In genomic region chr19:41998246-41999020, GRCh38 we compare ENCODE assay signal across 8 cellular contexts. TPM values are rescaled to one million over a fixed set of nuclear protein-coding genes. Genes with fewer than 3 reads are reported as not detected.
DNase-seq lines count a peak whose midpoint lies in the region; ATAC-seq and TF ChIP-seq lines count a peak whose summit lies in the region.

No MANE protein-coding gene starts in this region.

- H2AK5ac ChIP-seq in H9 (ENCODE audit: insufficient read length, low read length) (no peak overlapping the region), mesenchymal stem cell (ENCODE audit: low read length, severe bottlenecking) (no peak overlapping the region)

- H3K4me3 Mint-ChIP-seq in H9, result peak overlapping the region in 1 of 2 experiments; percentile 83; a peak in 3 of 5 replicates

- H2BK5ac ChIP-seq in H9 (ENCODE audit: insufficient read length, low read length), result no peak overlapping the region
- H2BK5ac ChIP-seq in mesenchymal stem cell (ENCODE audit: low read depth, low read length, poor library complexity, severe bottlenecking), result no peak overlapping the region

- H3K23ac ChIP-seq in H9 (ENCODE audit: insufficient read length, low read depth, low read length) (no peak overlapping the region), mesenchymal stem cell (ENCODE audit: low read length in 2 of 2) (no peak overlapping the region)

- no peak overlapping the region for H2AFZ ChIP-seq in H9 (ENCODE audit: low read length)
- no peak overlapping the region for H2AFZ ChIP-seq in mesenchymal stem cell (ENCODE audit: low read depth, low read length)

- H3K4ac ChIP-seq in H9 (ENCODE audit: low read depth, low read length), result no peak overlapping the region
- H3K4ac ChIP-seq in mesenchymal stem cell (ENCODE audit: low read depth in 1 of 2, low read length in 2 of 2), result no peak overlapping the region

- H3K56ac ChIP-seq in H9 (ENCODE audit: insufficient read length, low read depth, low read length), result no peak overlapping the region

- peaks cover 0 to 14% (median 0%) of the 10 kb centered on the region in 11 experiments; a peak in 5 of 22 replicates for H3K36me3 ChIP-seq in BLaER1 treated with 17β-estradiol and CSF1 and Interleukin-3, amounts not matched to agents 10 nM and 100 nM
- H3K36me3 ChIP-seq in mesenchymal stem cell (ENCODE audit: control insufficient read depth in 1 of 2, insufficient read depth in 2 of 2, low read depth in 1 of 2, low read length in 2 of 2), result no peaks in the 10 kb centered on the region

- no peak overlapping the region for H4K91ac ChIP-seq in H9 (ENCODE audit: insufficient read length, low read depth, low read length)
- H4K91ac ChIP-seq in mesenchymal stem cell (ENCODE audit: low read length), result no peak overlapping the region

- peaks cover 0 to 2% of the 10 kb centered on the region in 2 experiments; a peak in 3 of 5 replicates for H3K9me3 Mint-ChIP-seq in H9

- peaks cover 23 to 39% of the 10 kb centered on the region in 2 experiments for H3K4me1 Mint-ChIP-seq in H9

- no peaks in the 10 kb centered on the region for H3K79me2 ChIP-seq in H9 (ENCODE audit: insufficient read depth, low read length)

- POLR2A ChIA-PET in RWPE1 (lab: Yijun Ruan, JAX; ENCODE audit: low non-redundant PET), result no interaction called here

- no peak overlapping the region for H2BK12ac ChIP-seq in H9 (ENCODE audit: insufficient read length, low read depth, low read length)
- no peak overlapping the region for H2BK12ac ChIP-seq in mesenchymal stem cell (ENCODE audit: low read length in 2 of 2)

- H2BK15ac ChIP-seq in H9 (ENCODE audit: low read depth, low read length), result no peak overlapping the region
- H2BK15ac ChIP-seq in mesenchymal stem cell (ENCODE audit: low read depth, poor library complexity, severe bottlenecking), result no peak overlapping the region

- H3K4me1 ChIP-seq in BLaER1 treated with 17β-estradiol and CSF1 and Interleukin-3, amounts not matched to agents 10 nM and 100 nM, result peaks cover 20 to 76% (median 64%) of the 10 kb centered on the region in 10 experiments
- H3K4me1 ChIP-seq in H9 (ENCODE audit: insufficient read depth, low read length) (no peaks in the 10 kb centered on the region), mesenchymal stem cell (ENCODE audit: control insufficient read depth, insufficient read depth, low read depth, low read length) (peaks cover 16% of the 10 kb centered on the region)

- WGBS in H9 (ENCODE audit: extremely low coverage, insufficient read length, low lambda C conversion rate), result no CpG with 5 or more reads among the region's 64 CpGs
- WGBS in mesenchymal stem cell, result 4% methylated on average over 36 of the region's 64 CpGs

- H3K18ac ChIP-seq in H9 (ENCODE audit: insufficient read length, low read depth, low read length) (no peak overlapping the region), mesenchymal stem cell (ENCODE audit: low read depth in 1 of 2, low read length in 2 of 2) (no peak overlapping the region)

- peak overlapping the region; percentile 80 to 100 (median 96) for H3K4me2 ChIP-seq in BLaER1 treated with 17β-estradiol and CSF1 and Interleukin-3, amounts not matched to agents 10 nM and 100 nM
- H3K4me2 ChIP-seq in H9 (ENCODE audit: insufficient read depth, insufficient read length, low read length) (peak overlapping the region; percentile 65), mesenchymal stem cell (ENCODE audit: low read length, poor library complexity, severe bottlenecking) (peak overlapping the region; percentile 24)

- H2BK120ac ChIP-seq in H9 (ENCODE audit: low read depth, low read length, poor library complexity, severe bottlenecking), result no peak overlapping the region
- H2BK120ac ChIP-seq in mesenchymal stem cell (ENCODE audit: low read depth, low read length), result no peak overlapping the region

- no peaks in the 10 kb centered on the region for H3K9me3 ChIP-seq in BLaER1 treated with 17β-estradiol and CSF1 and Interleukin-3, amounts not matched to agents 10 nM and 100 nM (replicated peaks in 1 of 11)
- H3K9me3 ChIP-seq in H9 (ENCODE audit: control insufficient read depth, low read depth, low read length) (no peaks in the 10 kb centered on the region), mesenchymal stem cell (ENCODE audit: control insufficient read depth, low read length) (no peaks in the 10 kb centered on the region)

- H4K20me1 ChIP-seq in BLaER1 treated with 17β-estradiol and CSF1 and Interleukin-3, amounts not matched to agents 10 nM and 100 nM, result peaks cover 0 to 70% (median 6%) of the 10 kb centered on the region in 11 experiments; a peak in 9 of 22 replicates
- H4K20me1 ChIP-seq in H9 (ENCODE audit: control insufficient read depth, insufficient read depth, insufficient read length), result peaks cover 2% of the 10 kb centered on the region

- peak overlapping the region in 8 of 11 experiments; percentile 45 to 91 (median 85); a peak in 16 of 22 replicates for H3K27ac ChIP-seq in BLaER1 treated with 17β-estradiol and CSF1 and Interleukin-3, amounts not matched to agents 10 nM and 100 nM
- no peak overlapping the region for H3K27ac ChIP-seq in H9 (ENCODE audit: insufficient read length, low read depth, low read length)
- H3K27ac ChIP-seq in RWPE1, result no peak overlapping the region
- H3K27ac ChIP-seq in mesenchymal stem cell (ENCODE audit: low read length, poor library complexity, severe bottlenecking), result no peak overlapping the region

- peak; percentile 75 for DNase-seq in H9
- peak; percentile 42 for DNase-seq in RWPE1 (ENCODE audit: low spot score)
- DNase-seq in cerebellar cortex (ENCODE audit: low spot score), result peak; percentile 64
- DNase-seq in mesenchymal stem cell, result peak; percentile 29

- no peak overlapping the region for H4K8ac ChIP-seq in H9 (replicated peaks; ENCODE audit: insufficient read length, low read depth, low read length)
- H4K8ac ChIP-seq in mesenchymal stem cell (ENCODE audit: low read length), result no peak overlapping the region

- H3K27me3 ChIP-seq in BLaER1 treated with 17β-estradiol and CSF1 and Interleukin-3, amounts not matched to agents 10 nM and 100 nM, result peaks cover 0 to 39% (median 8%) of the 10 kb centered on the region in 11 experiments; a peak in 11 of 22 replicates
- H3K27me3 ChIP-seq in H9 (ENCODE audit: insufficient read depth, low read length) (peaks cover 28% of the 10 kb centered on the region), mesenchymal stem cell (ENCODE audit: control insufficient read depth in 1 of 2, insufficient read depth in 1 of 2, low read length in 2 of 2) (peaks cover 81 to 86% of the 10 kb centered on the region in 2 experiments)

- H3K14ac ChIP-seq in H9 (ENCODE audit: insufficient read depth, low read length) (no peak overlapping the region), mesenchymal stem cell (ENCODE audit: low read length in 2 of 2) (no peak overlapping the region)

- peaks cover 14 to 25% (median 14%) of the 10 kb centered on the region in 3 experiments for H3K36me3 Mint-ChIP-seq in H9 (ENCODE audit: insufficient read depth in 1 of 3, low read depth in 3 of 3)

- H4K5ac ChIP-seq in H9 (ENCODE audit: insufficient read length, low read depth, low read length), result no peak overlapping the region

- no peak overlapping the region for H2BK20ac ChIP-seq in H9 (ENCODE audit: low read depth, low read length, poor library complexity, severe bottlenecking)

- peaks cover 7% of the 10 kb centered on the region for H3K23me2 ChIP-seq in H9 (ENCODE audit: insufficient read length, low read depth, low read length, poor library complexity, severe bottlenecking)

- H3T11ph ChIP-seq in H9 (ENCODE audit: low read length), result no peak overlapping the region

- H3K4me3 ChIP-seq in BLaER1 treated with 17β-estradiol and CSF1 and Interleukin-3, amounts not matched to agents 10 nM and 100 nM, result peak overlapping the region; percentile 45 to 67 (median 58)
- H3K4me3 ChIP-seq in mesenchymal stem cell (ENCODE audit: insufficient read depth in 1 of 2, low read depth in 1 of 2, low read length in 2 of 2), result no peak overlapping the region

- TF ChIP-seq CTCF in H9 (conservative IDR thresholded peaks at IDR 0.05) (peak; percentile 86), RWPE1 (conservative IDR thresholded peaks at IDR 0.05; ENCODE audit: low read depth) (peak; percentile 53)

- peak overlapping the region in 10 of 11 experiments; percentile 12 to 85 (median 73); a peak in 19 of 22 replicates for H3K9ac ChIP-seq in BLaER1 treated with 17β-estradiol and CSF1 and Interleukin-3, amounts not matched to agents 10 nM and 100 nM
- H3K9ac ChIP-seq in H9 (ENCODE audit: extremely low read depth, insufficient read length, low read length) (no peak overlapping the region), mesenchymal stem cell (ENCODE audit: low read length) (no peak overlapping the region)

- H3K27ac Mint-ChIP-seq in H9, result no peak overlapping the region

- CTCF ChIA-PET in RWPE1 (lab: Yijun Ruan, JAX), result interaction anchor here (0.6 to 0.7 kb wide), 5 partner anchors 30 to 227 kb away, joined by 3 to 5 read pairs (median 4); no protein-coding TSS in a partner anchor

- ATAC-seq in GM21447 (IDR thresholded peaks at IDR 0.05; ENCODE audit: unreplicated experiment), result no peak
- ATAC-seq in GM21526 (IDR thresholded peaks at IDR 0.05; ENCODE audit: low FRiP score, unreplicated experiment), result no peak
- ATAC-seq in GM21786 (IDR thresholded peaks at IDR 0.05; ENCODE audit: unreplicated experiment), result no peak

- H3K27me3 Mint-ChIP-seq in H9 (ENCODE audit: low read depth), result peaks cover 82% of the 10 kb centered on the region

- H3K79me1 ChIP-seq in H9 (ENCODE audit: insufficient read depth, low read depth, low read length, poor library complexity, severe bottlenecking) (no peaks in the 10 kb centered on the region), mesenchymal stem cell (replicated peaks; ENCODE audit: low read length, poor library complexity, severe bottlenecking) (no peaks in the 10 kb centered on the region)

RNA-seq across cellular contexts. Expression of gene ATP1A3, which starts 4.4 kb away (rescaled TPM):
- 11.6 and 12.0 TPM in 2 replicates for total RNA-seq in H9 (2021)
- polyA plus RNA-seq in mesenchymal stem cell (2013, experiment 1 of 2), result 0.08 TPM
- polyA plus RNA-seq in mesenchymal stem cell (2013, experiment 2 of 2), result 0.11 TPM

RNA-seq across cellular contexts. Expression of gene RABAC1, which starts 39.3 kb away (rescaled TPM):
- total RNA-seq in H9 (2021), result 94.0 and 105 TPM in 2 replicates
- 292 TPM for polyA plus RNA-seq in mesenchymal stem cell (2013, experiment 1 of 2)
- 293 TPM for polyA plus RNA-seq in mesenchymal stem cell (2013, experiment 2 of 2)

Comparison
In these comparisons a context has a peak if more than half of its experiments do, and no peak if none do; other contexts are left out.
1. H3K27ac ChIP-seq: peak in BLaER1 treated with 17β-estradiol and CSF1 and Interleukin-3, amounts not matched to agents 10 nM and 100 nM (8 of 11); none in H9 (single experiment), RWPE1 (single experiment) and mesenchymal stem cell (single experiment).
2. H3K4me2 ChIP-seq: peak in every context shown above with its lines; median percentile 96 in BLaER1 treated with 17β-estradiol and CSF1 and Interleukin-3, amounts not matched to agents 10 nM and 100 nM; 65 in H9; 24 in mesenchymal stem cell.
3. H3K4me3 ChIP-seq: peak in BLaER1 treated with 17β-estradiol and CSF1 and Interleukin-3, amounts not matched to agents 10 nM and 100 nM (10 of 10); none in mesenchymal stem cell (0 of 2).
4. H3K9ac ChIP-seq: peak in BLaER1 treated with 17β-estradiol and CSF1 and Interleukin-3, amounts not matched to agents 10 nM and 100 nM (10 of 11); none in H9 (single experiment) and mesenchymal stem cell (single experiment).
5. Peak in every context shown above with its lines, with median percentiles within 50 percentile points of each other: DNase-seq.